1 cellular context compared by ENCODE assay signal in the genomic region with DNA sequence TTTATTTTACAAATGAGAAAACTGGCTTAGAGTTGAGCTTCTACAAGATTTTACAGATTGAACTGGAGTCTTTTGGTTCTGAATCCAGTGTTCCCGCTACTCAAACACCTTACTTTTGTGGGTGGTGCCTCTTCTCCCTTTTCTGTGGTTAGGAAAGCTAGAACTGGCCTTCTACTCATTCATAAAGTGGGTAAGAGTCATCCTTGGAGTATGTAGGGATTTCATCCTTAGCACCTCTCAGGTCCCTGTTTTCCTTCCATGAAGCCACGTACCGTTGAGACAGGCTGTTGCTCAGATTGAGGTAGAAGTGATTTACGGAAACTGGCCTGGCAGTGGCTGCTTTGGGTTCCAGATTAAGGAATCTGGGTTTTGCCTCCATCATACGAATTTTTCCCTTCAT.
TF ChIP-seq lines count a peak whose summit lies in the region.

No MANE protein-coding gene starts in this region.

TF ChIP-seq in IMR-90, 13 proteins besides CTCF, POLR2A, EP300 and RAD21:
- TF ChIP-seq MAZ (IDR thresholded peaks at IDR 0.05; ENCODE audit: borderline replicate concordance, low read depth, low read length) (no peak), BHLHE40 (IDR thresholded peaks at IDR 0.05; ENCODE audit: low read depth, low read length) (no peak), CEBPB (IDR thresholded peaks at IDR 0.05; ENCODE audit: low read depth, low read length) (no peak), RFX5 (IDR thresholded peaks at IDR 0.05; ENCODE audit: low read depth, low read length) (no peak), FOS (IDR thresholded peaks at IDR 0.05; ENCODE audit: low read depth, low read length) (no peak), NFE2L2 (IDR thresholded peaks at IDR 0.05; ENCODE audit: low read depth, low read length) (no peak)
- TF ChIP-seq, protein P1, sequence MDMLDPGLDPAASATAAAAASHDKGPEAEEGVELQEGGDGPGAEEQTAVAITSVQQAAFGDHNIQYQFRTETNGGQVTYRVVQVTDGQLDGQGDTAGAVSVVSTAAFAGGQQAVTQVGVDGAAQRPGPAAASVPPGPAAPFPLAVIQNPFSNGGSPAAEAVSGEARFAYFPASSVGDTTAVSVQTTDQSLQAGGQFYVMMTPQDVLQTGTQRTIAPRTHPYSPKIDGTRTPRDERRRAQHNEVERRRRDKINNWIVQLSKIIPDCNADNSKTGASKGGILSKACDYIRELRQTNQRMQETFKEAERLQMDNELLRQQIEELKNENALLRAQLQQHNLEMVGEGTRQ (IDR thresholded peaks at IDR 0.05; ENCODE audit: low read depth, low read length) = no peak
- TF ChIP-seq, protein P2, sequence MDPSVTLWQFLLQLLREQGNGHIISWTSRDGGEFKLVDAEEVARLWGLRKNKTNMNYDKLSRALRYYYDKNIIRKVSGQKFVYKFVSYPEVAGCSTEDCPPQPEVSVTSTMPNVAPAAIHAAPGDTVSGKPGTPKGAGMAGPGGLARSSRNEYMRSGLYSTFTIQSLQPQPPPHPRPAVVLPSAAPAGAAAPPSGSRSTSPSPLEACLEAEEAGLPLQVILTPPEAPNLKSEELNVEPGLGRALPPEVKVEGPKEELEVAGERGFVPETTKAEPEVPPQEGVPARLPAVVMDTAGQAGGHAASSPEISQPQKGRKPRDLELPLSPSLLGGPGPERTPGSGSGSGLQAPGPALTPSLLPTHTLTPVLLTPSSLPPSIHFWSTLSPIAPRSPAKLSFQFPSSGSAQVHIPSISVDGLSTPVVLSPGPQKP (IDR thresholded peaks at IDR 0.05; ENCODE audit: borderline replicate concordance, low read depth, low read length) = no peak
